ENCODE assay signal across 8 cellular contexts in genomic region chr7:116930156-116930913, GRCh38. TPM values are rescaled to one million over a fixed set of nuclear protein-coding genes. Genes with fewer than 3 reads are reported as not detected.
DNase-seq lines count a peak whose midpoint lies in the region; ATAC-seq and TF ChIP-seq lines count a peak whose summit lies in the region.

No MANE protein-coding gene starts in this region.

- ATAC-seq in GM18861 (IDR thresholded peaks at IDR 0.05; ENCODE audit: unreplicated experiment), result peak; percentile 77
- peak; percentile 89 for ATAC-seq in HG03103 (IDR thresholded peaks at IDR 0.05; ENCODE audit: low read depth, unreplicated experiment)
- ATAC-seq in WTC11, result peak; percentile 92

- H3K27ac Mint-ChIP-seq in WTC11, result no peak overlapping the region

- TF ChIP-seq CTCF in AG04450 (IDR thresholded peaks at IDR 0.05; ENCODE audit: low read depth, low read length) (peak; percentile 91), WTC11 (IDR thresholded peaks at IDR 0.05) (peak; percentile 92), kidney epithelial cell (IDR thresholded peaks at IDR 0.05; ENCODE audit: insufficient read depth, low read length, poor library complexity, severe bottlenecking) (peak; percentile 88)

- H3K36me3 Mint-ChIP-seq in WTC11, result no peaks in the 10 kb centered on the region

- no peaks in the 10 kb centered on the region for H3K36me3 ChIP-seq in kidney epithelial cell (ENCODE audit: control insufficient read depth, insufficient read depth, low read length)

- H3K9me3 ChIP-seq in AG04450 (ENCODE audit: control insufficient read depth, insufficient read depth, low read length), result no peaks in the 10 kb centered on the region

- peaks cover 16% of the 10 kb centered on the region for H3K4me1 Mint-ChIP-seq in WTC11

- H3K27ac ChIP-seq in AG04450 (ENCODE audit: low read depth, low read length) (no peak overlapping the region), caudate nucleus (ENCODE audit: low read depth, low read length) (no peak overlapping the region)

- H3K4me3 ChIP-seq in AG04450 (ENCODE audit: low read depth, low read length) (no peak overlapping the region), kidney epithelial cell (ENCODE audit: low read depth, low read length) (no peak overlapping the region)

- H3K27me3 ChIP-seq in AG04450 (ENCODE audit: control insufficient read depth, insufficient read depth, low read length) (no peaks in the 10 kb centered on the region), kidney epithelial cell (ENCODE audit: control insufficient read depth, insufficient read depth, low read length) (no peaks in the 10 kb centered on the region)

- CTCF ChIA-PET in AG04450 (lab: Charles Lee), result interaction anchor here (0.6 to 5.7 kb wide), 31 partner anchors 8 to 785 kb away, joined by 3 to 76 read pairs (median 5); no protein-coding TSS in a partner anchor
- CTCF ChIA-PET in WTC11 (lab: Charles Lee), result interaction anchor here (0.6 to 2.9 kb wide), 18 partner anchors 10 to 282 kb away, joined by 3 to 36 read pairs (median 5); no protein-coding TSS in a partner anchor

- DNase-seq in AG04450 (ENCODE audit: low read depth, low spot score) (peak; percentile 58), NCI-H2171 treated with DMSO at 0.1 percent for 48 hours (lab: John Stamatoyannopoulos, UW) (peak; percentile 71), WTC11 (ENCODE audit: low spot score) (peak; percentile 91), caudate nucleus (lab: John Stamatoyannopoulos, UW) (peak in 57 of 61 donors; percentile 2 to 86 (median 48)), kidney epithelial cell (ENCODE audit: low read depth) (peak; percentile 21)
- peak; percentile 74 for DNase-seq in stimulated activated CD4-positive, alpha-beta T cell treated with anti-CD3 and anti-CD28 coated beads, Interleukin-1b, Interleukin-23, amount 100 ng/mL, for 48 hours

- POLR2A ChIA-PET in AG04450 (lab: Yijun Ruan, JAX), result no interaction called here
- POLR2A ChIA-PET in WTC11 (lab: Charles Lee), result interaction anchor here (1.0 to 1.5 kb wide), 2 partner anchors 23 to 24 kb away, joined by 3 read pairs; partner anchors contain the start of gene ST7

- no peak overlapping the region for H3K4me3 Mint-ChIP-seq in WTC11

- H3K9me3 Mint-ChIP-seq in WTC11, result no peaks in the 10 kb centered on the region

- peaks cover 7% of the 10 kb centered on the region for H3K27me3 Mint-ChIP-seq in WTC11 (ENCODE audit: low read depth)

TF ChIP-seq in WTC11, 78 proteins besides CTCF, POLR2A, EP300 and RAD21:
- TF ChIP-seq RELA (CRISPR knock-in tag; IDR thresholded peaks at IDR 0.05; ENCODE audit: borderline replicate concordance) (no peak), NFE2L1 (CRISPR knock-in tag; IDR thresholded peaks at IDR 0.05) (peak; percentile 22; the same call in 1 of the 2 replicates)
TF ChIP-seq in WTC11: peak in this region for 1.

RNA-seq across cellular contexts. Expression of gene ST7, which starts 23.0 kb away (rescaled TPM):
- polyA plus RNA-seq in AG04450 (2011; rRNA removed), result 30.9 and 34.5 TPM in 2 replicates
- polyA minus RNA-seq in AG04450 (2011; rRNA and poly(A)+ RNA removed), result 30.0 and 34.2 TPM in 2 replicates
- total RNA-seq in WTC11 (2021), result 9.0 to 12.4 TPM (median 10.3 TPM) in 3 replicates
- total RNA-seq in kidney epithelial cell, result 17.0 and 19.0 TPM in 2 replicates

Comparison
In these comparisons a context has a peak if more than half of its experiments do, and no peak if none do; other contexts are left out.
1. DNase-seq: peak in every context shown above with its lines; median percentile 91 in WTC11; 74 in stimulated activated CD4-positive, alpha-beta T cell treated with anti-CD3 and anti-CD28 coated beads, Interleukin-1b, Interleukin-23, amount 100 ng/mL, for 48 hours; 71 in NCI-H2171 treated with DMSO at 0.1 percent for 48 hours; 58 in AG04450; 48 in caudate nucleus; 21 in kidney epithelial cell.